In genomic region chr12:32444895-32445294, GRCh38 we compare ENCODE assay signal across 1 cellular context.
TF ChIP-seq lines count a peak whose summit lies in the region.

No MANE protein-coding gene starts in this region.

TF ChIP-seq in IMR-90, 13 proteins besides CTCF, POLR2A, EP300 and RAD21:
- TF ChIP-seq NFE2L2 (IDR thresholded peaks at IDR 0.05; ENCODE audit: low read depth, low read length) (no peak), RCOR1 (IDR thresholded peaks at IDR 0.05; ENCODE audit: insufficient replicate concordance, low read length) (no peak)
